2 cellular contexts compared by ENCODE assay signal in genomic region chr1:32806910-32807523, GRCh38.
TF ChIP-seq lines count a peak whose summit lies in the region.

No MANE protein-coding gene starts in this region.

TF ChIP-seq in GM12891, 5 proteins besides CTCF, POLR2A, EP300 and RAD21:
- TF ChIP-seq POLR2AphosphoS5 (IDR thresholded peaks at IDR 0.05; ENCODE audit: low read depth, low read length) (peak; percentile 59; the same call in 1 of the 2 replicates), SPI1 (IDR thresholded peaks at IDR 0.05; ENCODE audit: low read depth, low read length) (no peak)

TF ChIP-seq in HepG2, 621 proteins besides CTCF, POLR2A, EP300 and RAD21:
- TF ChIP-seq ZNF670 (CRISPR knock-in tag; IDR thresholded peaks at IDR 0.05; ENCODE audit: borderline replicate concordance): no peak
- TF ChIP-seq ZNF253 (CRISPR knock-in tag; IDR thresholded peaks at IDR 0.05; ENCODE audit: borderline replicate concordance): no peak
- no peak for TF ChIP-seq RBM22 (optimal IDR thresholded peaks at IDR 0.05; ENCODE audit: low read length)
- TF ChIP-seq ZSCAN31 (CRISPR knock-in tag; IDR thresholded peaks at IDR 0.05; ENCODE audit: low read depth): no peak
- TF ChIP-seq HES4 (CRISPR knock-in tag; IDR thresholded peaks at IDR 0.05; ENCODE audit: borderline replicate concordance): no peak
- TF ChIP-seq ZSCAN29 (CRISPR knock-in tag; conservative IDR thresholded peaks at IDR 0.05): no peak
- no peak; the same call in 1 of the 2 replicates for TF ChIP-seq RBFOX2 (IDR thresholded peaks at IDR 0.05; ENCODE audit: low read depth, low read length)
- no peak for TF ChIP-seq ZBTB1 (CRISPR knock-in tag; IDR thresholded peaks at IDR 0.05; ENCODE audit: borderline replicate concordance)
- TF ChIP-seq ZNF468 (CRISPR knock-in tag; IDR thresholded peaks at IDR 0.05): no peak
- no peak for TF ChIP-seq AHR (CRISPR knock-in tag; IDR thresholded peaks at IDR 0.05)
- no peak for TF ChIP-seq ZNF782 (CRISPR knock-in tag; IDR thresholded peaks at IDR 0.05; ENCODE audit: borderline replicate concordance)
- TF ChIP-seq ZNF574 (CRISPR knock-in tag; IDR thresholded peaks at IDR 0.05): no peak
- no peak for TF ChIP-seq TCF12 (IDR thresholded peaks at IDR 0.05)
- no peak for TF ChIP-seq TCF12 (CRISPR knock-in tag; IDR thresholded peaks at IDR 0.05)
- TF ChIP-seq ZNF580 (CRISPR knock-in tag; IDR thresholded peaks at IDR 0.05; ENCODE audit: borderline replicate concordance, low read depth): no peak
- TF ChIP-seq ASH2L (IDR thresholded peaks at IDR 0.05; ENCODE audit: insufficient read length, low read depth, low read length): no peak
